8 cellular contexts compared by ENCODE assay signal in genomic region chr10:118754556-118755423, GRCh38. TPM values are rescaled to one million over a fixed set of nuclear protein-coding genes. Genes with fewer than 3 reads are reported as not detected.
DNase-seq lines count a peak whose midpoint lies in the region; ATAC-seq, FAIRE-seq and TF ChIP-seq lines count a peak whose summit lies in the region.

Gene CACUL1, minus strand, starts transcription at chr10:118754970. Its CDS starts 208 bp downstream, at chr10:118754762.

- H3K27me3 ChIP-seq in adrenal gland (no peaks in the 10 kb centered on the region), heart left ventricle (no peaks in the 10 kb centered on the region)

- peak; percentile 70 for TF ChIP-seq POLR2A in GM12891 (IDR thresholded peaks at IDR 0.05; ENCODE audit: low read depth, low read length)
- peak; percentile 70 to 87 for TF ChIP-seq POLR2A in adrenal gland (IDR thresholded peaks at IDR 0.05)
- TF ChIP-seq POLR2A in heart left ventricle (IDR thresholded peaks at IDR 0.05): peak in 1 of 2 donors; percentile 56

- WGBS in adrenal gland, 4 donors: 0 to 2% (median 0%) methylated on average over 12 to 87 of the region's 87 CpGs
- 0 to 1% (median 0%) methylated on average over 32 to 87 of the region's 87 CpGs for WGBS in heart left ventricle, 4 donors

- DNase-seq in GM12891 (ENCODE audit: insufficient read length, low spot score) (peak; percentile 97), NCI-H1436 treated with DMSO at 0.1 percent for 48 hours (lab: John Stamatoyannopoulos, UW) (peak; percentile 98), T-cell (peak; percentile 99 to 100 (median 100)), adrenal gland (peak; percentile 100), heart left ventricle (peak; percentile 100), pons (ENCODE audit: low spot score) (peak; percentile 99), type B pancreatic cell (ENCODE audit: extremely low spot score, unreplicated experiment) (peak; percentile 100)

- peaks cover 22 to 38% of the 10 kb centered on the region in 2 donors for H3K4me1 ChIP-seq in adrenal gland (replicated peaks in 1 of 2)
- H3K4me1 ChIP-seq in heart left ventricle: peaks cover 4 to 40% (median 25%) of the 10 kb centered on the region in 12 donors

- CTCF ChIA-PET in T-cell (lab: Charles Lee): interaction anchor here (0.7 to 3.7 kb wide), 11 partner anchors 17 to 1580 kb away, joined by 3 to 18 read pairs (median 3); no protein-coding TSS in a partner anchor

- peak within 1 kb of the TSS; percentile 54 to 95 (median 89) for H3K27ac ChIP-seq in adrenal gland
- peak within 1 kb of the TSS; percentile 25 to 93 (median 84) for H3K27ac ChIP-seq in heart left ventricle

- TF ChIP-seq CTCF in adrenal gland (IDR thresholded peaks at IDR 0.05) (no peak), heart left ventricle (IDR thresholded peaks at IDR 0.05) (peak in 2 of 12 donors; percentile 9 to 11), type B pancreatic cell (conservative IDR thresholded peaks at IDR 0.05) (no peak)

- H3K36me3 Mint-ChIP-seq in T-cell (peaks cover 5% of the 10 kb centered on the region), type B pancreatic cell (peaks cover 3% of the 10 kb centered on the region)

- POLR2A ChIA-PET in T-cell (lab: Charles Lee): interaction anchor here (0.6 to 1.0 kb wide), 3 partner anchors 8 to 419 kb away, joined by 3 to 5 read pairs (median 4); no protein-coding TSS in a partner anchor

- peak within 1 kb of the TSS; percentile 89 to 92 (median 92) for H3K4me3 Mint-ChIP-seq in T-cell
- peak within 1 kb of the TSS; percentile 92 for H3K4me3 Mint-ChIP-seq in type B pancreatic cell

- H3K36me3 ChIP-seq in adrenal gland (replicated peaks in 1 of 2) (no peaks in the 10 kb centered on the region), heart left ventricle (no peaks in the 10 kb centered on the region)

- ATAC-seq in HG02840 (IDR thresholded peaks at IDR 0.05; ENCODE audit: low FRiP score, unreplicated experiment): peak; percentile 95
- peak; percentile 98 to 99 (median 98) for ATAC-seq in T-cell (replicated peaks in 1 of 4)
- ATAC-seq in heart left ventricle: peak; percentile 99 to 100 (median 99)

- peaks cover 38 to 49% (median 39%) of the 10 kb centered on the region in 3 donors for H3K4me1 Mint-ChIP-seq in T-cell
- peaks cover 25% of the 10 kb centered on the region for H3K4me1 Mint-ChIP-seq in type B pancreatic cell (ENCODE audit: unreplicated experiment)

- H3K4me3 ChIP-seq in adrenal gland: peak within 1 kb of the TSS; percentile 73 to 100 (median 88)
- peak within 1 kb of the TSS; percentile 78 to 100 (median 94) for H3K4me3 ChIP-seq in heart left ventricle

- H3K9me3 ChIP-seq in adrenal gland (replicated peaks in 1 of 3): no peaks in the 10 kb centered on the region
- H3K9me3 ChIP-seq in heart left ventricle: no peaks in the 10 kb centered on the region

- H3K9me3 Mint-ChIP-seq in T-cell (no peaks in the 10 kb centered on the region), type B pancreatic cell (no peaks in the 10 kb centered on the region)

- H3K27ac Mint-ChIP-seq in T-cell (peak within 1 kb of the TSS; percentile 84 to 88), type B pancreatic cell (peak within 1 kb of the TSS; percentile 92)

- H3K27me3 Mint-ChIP-seq in T-cell (peaks cover 0 to 3% of the 10 kb centered on the region in 2 donors), type B pancreatic cell (peaks cover 2% of the 10 kb centered on the region)

- FAIRE-seq in GM12891 (lab: Jason Lieb, UNC): peak; percentile 100

- intact Hi-C loops in adrenal gland (cut with DNase I): no loop called here
- intact Hi-C loops in heart left ventricle (cut with DNase I): loop anchor here in 2 of 10 donors (10.0 kb wide), 1 partner anchor 270 kb away; the partner anchor contains the start of gene NANOS1 (in 2 of the 2)

TF ChIP-seq in GM12891, 5 proteins besides CTCF, POLR2A, EP300 and RAD21:
- TF ChIP-seq POU2F2 (IDR thresholded peaks at IDR 0.05; ENCODE audit: low read depth, low read length) (0 out of 2 replicates have a peak, but pooled peaks have one; percentile 29), POLR2AphosphoS5 (IDR thresholded peaks at IDR 0.05; ENCODE audit: low read depth, low read length) (peak; percentile 13; the same call in 1 of the 2 replicates), PAX5 (IDR thresholded peaks at IDR 0.05; ENCODE audit: insufficient read depth, low read length, severe bottlenecking) (peak; percentile 31), TAF1 (IDR thresholded peaks at IDR 0.05; ENCODE audit: low read depth, low read length) (peak; percentile 91), SPI1 (IDR thresholded peaks at IDR 0.05; ENCODE audit: low read depth, low read length) (no peak)

RNA-seq across cellular contexts. Expression of gene CACUL1, which starts in this region (rescaled TPM):
- 6.8 TPM for polyA plus RNA-seq in GM12891 (2012; ENCODE audit: low read depth, missing spikeins)
- total RNA-seq in T-cell (10 to 100 TPM; 26.3 to 35.2 (median 27.9) TPM), adrenal gland (10 to 100 TPM; 24.2 to 70.0 (median 40.1) TPM), heart left ventricle (10 to 100 TPM; 18.8 to 38.7 (median 24.8) TPM), type B pancreatic cell (ENCODE audit: low replicate concordance) (42.9 and 50.8 TPM in 2 replicates)
- polyA plus RNA-seq in adrenal gland (10 to 100 TPM in 2 of 3 donors, 1 to 10 TPM in 1; 6.9 to 24.5 (median 16.9) TPM), heart left ventricle (10 to 100 TPM in 1 of 2 donors, 1 to 10 TPM in 1; 4.6 to 10.9 TPM)

Comparison
In these comparisons a context has a peak if more than half of its experiments do, and no peak if none do; other contexts are left out.
1. Peak in every context shown above with its lines: DNase-seq, ATAC-seq, H3K4me3 ChIP-seq and H3K27ac ChIP-seq.